Comparison of ENCODE assay signal across 8 cellular contexts in the genomic region with DNA sequence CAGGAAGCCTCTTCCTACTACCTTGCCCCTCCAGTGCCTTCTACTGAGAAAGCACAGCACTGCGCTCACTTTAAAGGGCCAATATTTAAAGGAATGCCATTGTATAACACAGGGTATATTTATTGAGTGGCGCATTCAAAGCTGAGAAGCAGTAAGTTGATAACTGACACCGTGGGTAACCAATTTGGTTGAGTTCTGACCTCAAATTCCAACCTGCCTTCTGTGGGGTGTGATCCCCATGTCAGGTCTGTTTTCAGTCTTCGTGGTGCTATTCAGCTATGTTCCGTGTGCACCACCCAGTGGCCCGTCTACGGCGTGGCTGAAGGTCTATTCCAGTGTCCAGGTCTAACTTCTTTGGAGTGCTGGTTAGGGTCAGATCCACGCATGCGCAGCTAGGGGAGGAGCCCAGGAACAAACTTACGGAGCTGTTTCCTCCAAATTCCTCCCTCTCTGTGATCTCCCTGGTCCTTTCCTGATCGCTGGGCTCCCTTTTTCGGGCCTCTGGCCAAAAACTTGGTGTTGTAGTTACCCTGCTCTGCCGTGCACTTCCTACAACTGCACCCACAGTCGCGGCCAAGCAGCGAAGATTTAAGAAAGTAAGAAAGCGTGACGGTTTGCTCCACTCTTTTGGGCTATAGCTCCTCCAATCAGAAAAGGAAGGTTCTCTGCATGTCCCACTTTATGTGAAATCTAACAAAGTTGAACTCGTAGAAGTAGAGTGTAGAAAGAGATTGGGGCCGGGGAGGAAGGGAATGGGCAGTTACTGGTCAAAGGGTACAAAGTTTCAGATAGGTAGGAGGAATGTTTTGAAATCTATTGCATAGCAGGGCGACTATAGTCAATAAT. TPM values are rescaled to one million over a fixed set of nuclear protein-coding genes. Genes with fewer than 3 reads are reported as not detected.
DNase-seq lines count a peak whose midpoint lies in the region; ATAC-seq, FAIRE-seq and TF ChIP-seq lines count a peak whose summit lies in the region.

No MANE protein-coding gene starts in this region.

- intact Hi-C loops in left lung (cut with DNase I), result no loop called here

- TF ChIP-seq CTCF in GM12801 (IDR thresholded peaks at IDR 0.05; ENCODE audit: extremely low read depth, insufficient read length) (peak; percentile 5), WI38 (IDR thresholded peaks at IDR 0.05; ENCODE audit: low read depth, low read length) (peak; percentile 76), left lung (IDR thresholded peaks at IDR 0.05) (peak; percentile 41 to 44), D721Med (IDR thresholded peaks at IDR 0.05; ENCODE audit: insufficient read depth, missing control alignments) (no peak)

- no peaks in the 10 kb centered on the region for H3K36me3 ChIP-seq in left lung

- DNase-seq in NAMALWA (ENCODE audit: low spot score) (peak; percentile 20), left lung (peak; percentile 84 to 86), D721Med (ENCODE audit: insufficient read length, low spot score) (no peak)
- DNase-seq in central memory CD4-positive, alpha-beta T cell, result peak; percentile 70
- DNase-seq in stimulated activated CD4-positive, alpha-beta T cell treated with anti-CD3 and anti-CD28 coated beads, Interleukin-4, amount 100 ng/mL, for 4 hours, result peak; percentile 53 to 66

- peak overlapping the region; percentile 48 for H3K4me3 ChIP-seq in WI38 (ENCODE audit: low read depth, low read length)
- peak overlapping the region; percentile 12 to 25 for H3K4me3 ChIP-seq in left lung

- peaks cover 0 to 7% of the 10 kb centered on the region in 2 donors for H3K4me1 ChIP-seq in left lung

- peak; percentile 51 for ATAC-seq in HG02571 (IDR thresholded peaks at IDR 0.05; ENCODE audit: unreplicated experiment)
- peak; percentile 99 for ATAC-seq in left lung

- FAIRE-seq in D721Med (lab: Jason Lieb, UNC), result no peak

- H3K27ac ChIP-seq in left lung, result no peak overlapping the region

- H3K27me3 ChIP-seq in left lung, result no peaks in the 10 kb centered on the region

- H3K9me3 ChIP-seq in left lung, result no peaks in the 10 kb centered on the region

RNA-seq across cellular contexts. Expression of a gene that starts 7.7 kb away (rescaled TPM):
- under 1 TPM; 0.45 to 0.47 TPM for total RNA-seq in left lung

RNA-seq across cellular contexts. Expression of a gene that starts 53.9 kb away (rescaled TPM):
- not detected for total RNA-seq in left lung
